Comparison of ENCODE assay signal across 8 cellular contexts in genomic region chr4:90127706-90128345, GRCh38. TPM values are rescaled to one million over a fixed set of nuclear protein-coding genes. Genes with fewer than 3 reads are reported as not detected.
A peak's percentile ranks its signal among the peaks of the same experiment; 100 is the strongest.
DNase-seq lines count a peak whose midpoint lies in the region; ATAC-seq, FAIRE-seq and TF ChIP-seq lines count a peak whose summit lies in the region.

No MANE protein-coding gene starts in this region.

- CTCF ChIA-PET in BJ (lab: Yijun Ruan, JAX): no interaction called here

- H3K9me3 Mint-ChIP-seq in activated naive CD8-positive, alpha-beta T cell treated with anti-CD3 and anti-CD28 coated beads for 36 hours: no peaks in the 10 kb centered on the region

- intact Hi-C loops in left ventricle myocardium superior (cut with micrococcal nuclease): no loop called here

- POLR2A ChIA-PET in BJ (lab: Charles Lee): no interaction called here

- ATAC-seq in GM19328 (IDR thresholded peaks at IDR 0.05; ENCODE audit: unreplicated experiment): peak; percentile 13
- peak; percentile 29 for ATAC-seq in HG03175 (IDR thresholded peaks at IDR 0.05; ENCODE audit: unreplicated experiment)
- ATAC-seq in left ventricle myocardium superior: peak; percentile 79

- peaks cover 17% of the 10 kb centered on the region for H3K4me1 Mint-ChIP-seq in activated naive CD8-positive, alpha-beta T cell treated with anti-CD3 and anti-CD28 coated beads for 36 hours

- H3K27me3 ChIP-seq in BJ (ENCODE audit: control insufficient read depth, insufficient read depth, low read length): peaks cover 4% of the 10 kb centered on the region

- H3K4me3 Mint-ChIP-seq in activated naive CD8-positive, alpha-beta T cell treated with anti-CD3 and anti-CD28 coated beads for 36 hours: peak overlapping the region; percentile 76

- H3K36me3 Mint-ChIP-seq in activated naive CD8-positive, alpha-beta T cell treated with anti-CD3 and anti-CD28 coated beads for 36 hours: no peaks in the 10 kb centered on the region

- TF ChIP-seq CTCF in BJ (IDR thresholded peaks at IDR 0.05; ENCODE audit: insufficient read depth, low read depth, low read length): no peak
- TF ChIP-seq CTCF in retinal pigment epithelial cell (conservative IDR thresholded peaks at IDR 0.05; ENCODE audit: low read depth, low read length): no peak

- H3K4me3 ChIP-seq in BJ (ENCODE audit: low read depth, low read length) (peak overlapping the region; percentile 33), retinal pigment epithelial cell (ENCODE audit: low read length) (peak overlapping the region; percentile 74)

- in situ Hi-C loops in ACHN (cut with HindIII; ENCODE audit: low pct_ligation_motif_present, low pct_unique_long_range_greater_than_20kb, low sequenced_read_pairs): no loop called here

- no peaks in the 10 kb centered on the region for H3K36me3 ChIP-seq in BJ (ENCODE audit: control insufficient read depth, insufficient read depth, low read length)

- no peak for FAIRE-seq in RCC 7860 (lab: Jason Lieb, UNC)

- DNase-seq in BJ (ENCODE audit: low read depth) (no peak), left ventricle myocardium superior (peak; percentile 54), retinal pigment epithelial cell (ENCODE audit: low read depth) (no peak), RCC 7860 (ENCODE audit: low spot score) (no peak), ACHN (no peak)
- peak; percentile 4 for DNase-seq in activated naive CD8-positive, alpha-beta T cell treated with anti-CD3 and anti-CD28 coated beads for 36 hours

- no peak overlapping the region for H3K27ac Mint-ChIP-seq in activated naive CD8-positive, alpha-beta T cell treated with anti-CD3 and anti-CD28 coated beads for 36 hours

- peaks cover 61% of the 10 kb centered on the region for H3K27me3 Mint-ChIP-seq in activated naive CD8-positive, alpha-beta T cell treated with anti-CD3 and anti-CD28 coated beads for 36 hours

RNA-seq across cellular contexts. Expression of gene CCSER1, which starts 0.6 kb away (rescaled TPM):
- polyA plus RNA-seq in BJ (2011; rRNA removed): not detected in 2 replicates
- polyA minus RNA-seq in BJ (2011; rRNA and poly(A)+ RNA removed): not detected in 2 replicates
- under 1 TPM; 0.29 to 0.42 TPM for total RNA-seq in activated naive CD8-positive, alpha-beta T cell treated with anti-CD3 and anti-CD28 coated beads for 36 hours
- 13.3 TPM for total RNA-seq in left ventricle myocardium superior

Comparison
In these comparisons a context has a peak if more than half of its experiments do, and no peak if none do; other contexts are left out.
1. DNase-seq: peak in activated naive CD8-positive, alpha-beta T cell treated with anti-CD3 and anti-CD28 coated beads for 36 hours (single experiment) and left ventricle myocardium superior (single experiment); none in BJ (single experiment), retinal pigment epithelial cell (single experiment), RCC 7860 (single experiment) and ACHN (single experiment).
2. ATAC-seq: peak in every context shown above with its lines; median percentile 79 in left ventricle myocardium superior; 29 in HG03175; 13 in GM19328.
3. RNA of gene CCSER1, which starts 0.6 kb away (total RNA-seq): 13.3 TPM in left ventricle myocardium superior (single experiment); 0.29 to 0.42 TPM in activated naive CD8-positive, alpha-beta T cell treated with anti-CD3 and anti-CD28 coated beads for 36 hours; every median in the first group is over 10 times any median in the second.